Comparison of ENCODE assay signal across 9 cellular contexts in the genomic region with DNA sequence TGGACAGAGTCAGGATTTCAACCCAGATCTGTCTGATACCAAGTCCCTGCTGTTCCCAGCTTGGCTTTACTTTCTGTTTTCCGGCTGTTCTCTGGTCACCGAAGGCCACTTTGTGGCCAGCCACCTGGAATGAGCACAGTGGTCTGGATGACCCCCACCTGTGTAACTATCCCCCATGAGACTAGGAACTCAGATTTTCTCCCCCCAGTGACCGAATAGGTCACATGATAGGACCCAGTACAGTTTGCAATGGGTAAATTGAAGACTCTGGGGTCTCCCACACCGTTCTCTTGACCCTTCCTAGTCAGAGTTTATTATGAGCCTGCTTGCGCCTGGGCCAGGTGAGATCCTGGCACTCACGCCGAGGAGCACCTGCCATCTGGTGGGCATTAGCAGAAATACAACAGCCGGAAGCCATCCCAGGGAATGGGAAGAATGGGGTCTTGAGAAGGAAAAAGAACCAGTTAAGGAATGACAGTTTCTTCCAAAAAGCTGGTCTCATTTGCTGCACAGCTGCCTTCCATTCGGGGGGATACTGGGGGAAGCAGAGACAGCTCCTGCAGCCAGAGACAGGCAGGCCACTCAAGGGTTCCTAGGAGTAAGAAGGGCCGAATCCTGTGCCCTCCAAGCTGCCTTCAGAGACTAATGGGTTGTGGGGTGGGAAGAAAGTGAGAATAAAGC. TPM values are rescaled to one million over a fixed set of nuclear protein-coding genes. Genes with fewer than 3 reads are reported as not detected.
DNase-seq lines count a peak whose midpoint lies in the region; TF ChIP-seq lines count a peak whose summit lies in the region.
"Had no signal": no experiment of that assay in that cellular context is flagged by ENCODE, and none has a peak within 500 bp of the region (broad histone marks: within the 10 kb centered on the region; RNA-seq: fewer than 3 reads in every experiment).

No MANE protein-coding gene starts in this region.

- H3K27me3 ChIP-seq in thyroid gland = no peaks in the 10 kb centered on the region

- H3K36me3 ChIP-seq in thyroid gland = no peaks in the 10 kb centered on the region

- intact Hi-C loops in thyroid gland (cut with DNase I) = loop anchor here (2.0 kb wide), 1 partner anchor 75 kb away; no protein-coding TSS in a partner anchor

- H3K4me3 ChIP-seq in thyroid gland (replicated peaks in 1 of 3) = no peak overlapping the region

- H3K27ac ChIP-seq in thyroid gland = peak overlapping the region in 2 of 3 donors; percentile 20 to 62
- H3K27ac ChIP-seq: epithelial cell of prostate had no signal

- TF ChIP-seq CTCF in thyroid gland (IDR thresholded peaks at IDR 0.05) = peak; percentile 82 to 94 (median 91)

- no peak for TF ChIP-seq POLR2A in thyroid gland (IDR thresholded peaks at IDR 0.05)

- peaks cover 5 to 13% of the 10 kb centered on the region in 2 donors for H3K4me1 ChIP-seq in thyroid gland

- no peaks in the 10 kb centered on the region for H3K9me3 ChIP-seq in thyroid gland

- WGBS in thyroid gland, 2 donors = 20 to 21% methylated on average over 10 of the region's 10 CpGs

- DNase-seq in activated gamma-delta T cell treated with Interleukin-2 at 50 U/mL for 16 hours (peak; percentile 45), activated gamma-delta T cell (lab: John Stamatoyannopoulos, UW) (no peak), NCI-H2196 treated with DMSO at 0.1 percent for 48 hours (lab: John Stamatoyannopoulos, UW; ENCODE audit: unreplicated experiment) (peak; percentile 45), midbrain (lab: John Stamatoyannopoulos, UW) (peak; percentile 48), thyroid gland (peak; percentile 65), putamen (ENCODE audit: low spot score) (no peak)
- peak; percentile 24 to 45 for DNase-seq in activated CD4-positive, alpha-beta T cell treated with anti-CD3 and anti-CD28 coated beads, Interleukin-2, amount 50 U/mL, for 24 hours (ENCODE audit: low read depth in 1 of 2, low spot score in 1 of 2)
- peak; percentile 37 for DNase-seq in effector CD8-positive, alpha-beta T cell (lab: John Stamatoyannopoulos, UW)

RNA-seq across cellular contexts. Expression of a gene that starts 7.1 kb away (rescaled TPM):
- 10 to 100 TPM; 10.1 to 65.3 (median 39.4) TPM for total RNA-seq in thyroid gland

RNA-seq across cellular contexts. Expression of a gene that starts 19.5 kb away (rescaled TPM):
- 10 to 100 TPM; 21.1 to 25.2 (median 22.2) TPM for total RNA-seq in thyroid gland

RNA-seq across cellular contexts. Expression of a gene that starts 19.6 kb away (rescaled TPM):
- total RNA-seq in thyroid gland = 10 to 100 TPM; 27.1 to 78.2 (median 35.8) TPM

RNA-seq across cellular contexts. Expression of a gene that starts 45.9 kb away (rescaled TPM):
- 10 to 100 TPM; 56.3 to 65.6 (median 61.5) TPM for total RNA-seq in thyroid gland

RNA-seq across cellular contexts. Expression of a gene that starts 46.1 kb away (rescaled TPM):
- 10 to 100 TPM in 3 of 4 donors, 1 to 10 TPM in 1; 5.8 to 12.6 (median 12.3) TPM for total RNA-seq in thyroid gland

Comparison
In these comparisons a context has a peak if more than half of its experiments do, and no peak if none do; other contexts are left out.
1. DNase-seq: peak in activated gamma-delta T cell treated with Interleukin-2 at 50 U/mL for 16 hours (single experiment), NCI-H2196 treated with DMSO at 0.1 percent for 48 hours (single experiment), activated CD4-positive, alpha-beta T cell treated with anti-CD3 and anti-CD28 coated beads, Interleukin-2, amount 50 U/mL, for 24 hours (2 of 2), effector CD8-positive, alpha-beta T cell (single experiment), midbrain (single experiment) and thyroid gland (2 of 2); none in activated gamma-delta T cell (single experiment) and putamen (single experiment).